Comparison of ENCODE assay signal across 23 cellular contexts in genomic region chr13:94342436-94343242, GRCh38.
A peak's percentile ranks its signal among the peaks of the same experiment; 100 is the strongest.
DNase-seq lines count a peak whose midpoint lies in the region; ATAC-seq lines count a peak whose summit lies in the region.
"Had no signal": no experiment of that assay in that cellular context is flagged by ENCODE, and none has a peak within 500 bp of the region (broad histone marks: within the 10 kb centered on the region; RNA-seq: fewer than 3 reads in every experiment).

No MANE protein-coding gene starts in this region.

- DNase-seq in HCEC 1CT (peak; percentile 35), T-helper 17 cell (no peak), right cardiac atrium (no peak), NCI-H510A (lab: John Stamatoyannopoulos, UW) (no peak), GM19238 (ENCODE audit: insufficient read length, low spot score) (no peak), NCI-H524 (lab: John Stamatoyannopoulos, UW) (no peak)
- DNase-seq: activated CD4-positive, alpha-beta T cell treated with anti-CD3 and anti-CD28 coated beads, Interleukin-2, amount 50 U/mL, for 4 hours; activated gamma-delta T cell treated with Interleukin-2 at 50 U/mL for 16 hours; anterior cingulate cortex; CD8-positive, alpha-beta T cell; dermis blood vessel endothelial cell; DMS79; MV-4-11; naive B cell; NCI-H187; NCI-H446; NK-92 treated with Interleukin-12 subunit alpha and Interleukin-12 subunit beta, amount 100 ng/mL, for 24 hours; stimulated activated naive B cell treated with anti-CD40 and anti-IgM and Interleukin-4, amounts not matched to agents 10 μg/mL and 1 μg/mL and 100 μg/mL, for 72 hours; SW 1271; upper lobe of right lung had no signal

- peak overlapping the region; percentile 6 for H3K27ac Mint-ChIP-seq in T-helper 17 cell
- H3K27ac Mint-ChIP-seq: CD8-positive, alpha-beta T cell; stimulated activated naive B cell treated with anti-CD40 and anti-IgM and Interleukin-4, amounts not matched to agents 10 μg/mL and 1 μg/mL and 100 μg/mL, for 72 hours had no signal

- no peaks in the 10 kb centered on the region for H3K36me3 ChIP-seq in rectal smooth muscle tissue (ENCODE audit: control insufficient read depth, insufficient read depth, low read length)
- H3K36me3 ChIP-seq: upper lobe of right lung had no signal

- H3K4me3 Mint-ChIP-seq in T-helper 17 cell, result no peak overlapping the region
- H3K4me3 Mint-ChIP-seq: CD8-positive, alpha-beta T cell; naive B cell; stimulated activated naive B cell treated with anti-CD40 and anti-IgM and Interleukin-4, amounts not matched to agents 10 μg/mL and 1 μg/mL and 100 μg/mL, for 72 hours had no signal

- H3K27me3 Mint-ChIP-seq in T-helper 17 cell, result peaks cover 6% of the 10 kb centered on the region
- H3K27me3 Mint-ChIP-seq: naive B cell; stimulated activated naive B cell treated with anti-CD40 and anti-IgM and Interleukin-4, amounts not matched to agents 10 μg/mL and 1 μg/mL and 100 μg/mL, for 72 hours had no signal

- no peak for ATAC-seq in T-helper 17 cell
- ATAC-seq in right cardiac atrium, result peak; percentile 15 to 28
- no peak for ATAC-seq in GM19023 (IDR thresholded peaks at IDR 0.05; ENCODE audit: unreplicated experiment)
- ATAC-seq: CD8-positive, alpha-beta T cell; stimulated activated naive B cell treated with anti-CD40 and anti-IgM and Interleukin-4, amounts not matched to agents 10 μg/mL and 1 μg/mL and 100 μg/mL, for 72 hours; upper lobe of right lung had no signal

- no peak overlapping the region for H3K4me3 ChIP-seq in right cardiac atrium (ENCODE audit: low read length)
- H3K4me3 ChIP-seq in rectal smooth muscle tissue (ENCODE audit: low read length), result no peak overlapping the region
- H3K4me3 ChIP-seq: upper lobe of right lung had no signal

- H3K27me3 ChIP-seq in right cardiac atrium (ENCODE audit: control insufficient read depth, insufficient read depth) (no peaks in the 10 kb centered on the region), rectal smooth muscle tissue (ENCODE audit: control insufficient read depth, insufficient read depth, low read length) (no peaks in the 10 kb centered on the region)
- H3K27me3 ChIP-seq: upper lobe of right lung had no signal

- 54% methylated on average over 17 of the region's 17 CpGs for WGBS in right cardiac atrium

- intact Hi-C loops in right cardiac atrium (cut with DNase I), result no loop called here

- H3K9ac ChIP-seq in rectal smooth muscle tissue (ENCODE audit: low read length), result no peak overlapping the region

- H3K4me1 ChIP-seq in right cardiac atrium (ENCODE audit: control insufficient read depth, insufficient read depth, low read length) (peaks cover 3% of the 10 kb centered on the region), rectal smooth muscle tissue (ENCODE audit: control insufficient read depth, insufficient read depth, low read length) (peaks cover 8% of the 10 kb centered on the region)
- H3K4me1 ChIP-seq: upper lobe of right lung had no signal

- H3K27ac ChIP-seq in right cardiac atrium (ENCODE audit: low read length) (no peak overlapping the region), rectal smooth muscle tissue (ENCODE audit: low read depth, low read length) (peak overlapping the region; percentile 15)
- H3K27ac ChIP-seq: epithelial cell of prostate, upper lobe of right lung had no signal

- no peaks in the 10 kb centered on the region for H3K36me3 Mint-ChIP-seq in T-helper 17 cell (ENCODE audit: low read depth)
- H3K36me3 Mint-ChIP-seq: CD8-positive, alpha-beta T cell; naive B cell; stimulated activated naive B cell treated with anti-CD40 and anti-IgM and Interleukin-4, amounts not matched to agents 10 μg/mL and 1 μg/mL and 100 μg/mL, for 72 hours had no signal

- no peaks in the 10 kb centered on the region for H3K9me3 ChIP-seq in T-helper 17 cell (ENCODE audit: control insufficient read depth, low read length, poor library complexity, severe bottlenecking)
- no peaks in the 10 kb centered on the region for H3K9me3 ChIP-seq in right cardiac atrium (ENCODE audit: control insufficient read depth, low read length)
- H3K9me3 ChIP-seq: upper lobe of right lung had no signal

- H3K4me1 Mint-ChIP-seq in T-helper 17 cell, result peaks cover 11% of the 10 kb centered on the region

Comparison
In these comparisons a context has a peak if more than half of its experiments do, and no peak if none do; other contexts are left out.
1. ATAC-seq: peak in right cardiac atrium (2 of 2); none in T-helper 17 cell (single experiment) and GM19023 (single experiment).